Comparison of ENCODE assay signal across 1 cellular context in genomic region chr6:16276991-16277981, GRCh38.
TF ChIP-seq lines count a peak whose summit lies in the region.

No MANE protein-coding gene starts in this region.

TF ChIP-seq in K562, 482 proteins besides CTCF, POLR2A, EP300 and RAD21 (continued from another document and continues in another):
- TF ChIP-seq PCBP1 (IDR thresholded peaks at IDR 0.05; ENCODE audit: low read depth, low read length, poor library complexity, severe bottlenecking) (no peak), BCL6 (CRISPR knock-in tag; IDR thresholded peaks at IDR 0.05) (no peak), MITF (IDR thresholded peaks at IDR 0.05) (no peak), THRB (CRISPR knock-in tag; conservative IDR thresholded peaks at IDR 0.05) (no peak), ZNF398 (CRISPR knock-in tag; IDR thresholded peaks at IDR 0.05) (no peak), ARNT (IDR thresholded peaks at IDR 0.05) (no peak), CTBP1 (IDR thresholded peaks at IDR 0.05; ENCODE audit: borderline replicate concordance) (peak; percentile 92), CREB3 (tag; conservative IDR thresholded peaks at IDR 0.05; ENCODE audit: low read depth) (no peak), RNF2 (IDR thresholded peaks at IDR 0.05) (no peak), ZNF830 (CRISPR knock-in tag; IDR thresholded peaks at IDR 0.05) (no peak), ILK (tag; IDR thresholded peaks at IDR 0.05; ENCODE audit: borderline replicate concordance, low read depth) (no peak), ZNF586 (CRISPR knock-in tag; conservative IDR thresholded peaks at IDR 0.05) (no peak), ZNF785 (CRISPR knock-in tag; IDR thresholded peaks at IDR 0.05) (no peak), ZNF740 (CRISPR knock-in tag; IDR thresholded peaks at IDR 0.05) (no peak), ZNF740 (tag; IDR thresholded peaks at IDR 0.05) (0 out of 4 replicates have a peak, but pooled peaks of 1 of the 2 experiments have one; percentile 35), ZNF217 (CRISPR knock-in tag; IDR thresholded peaks at IDR 0.05) (no peak), CCAR2 (IDR thresholded peaks at IDR 0.05; ENCODE audit: low read depth, low read length) (no peak), POLR3G (IDR thresholded peaks at IDR 0.05; ENCODE audit: extremely low read depth, insufficient read length, insufficient replicate concordance) (no peak), ZNF395 (CRISPR knock-in tag; IDR thresholded peaks at IDR 0.05) (no peak), CHD4 (IDR thresholded peaks at IDR 0.05; ENCODE audit: insufficient read depth, insufficient replicate concordance, low read depth, low read length, poor library complexity, severe bottlenecking) (no peak), NFE2L1 (tag; IDR thresholded peaks at IDR 0.05; ENCODE audit: borderline replicate concordance, low read depth) (no peak), THRAP3 (IDR thresholded peaks at IDR 0.05; ENCODE audit: borderline replicate concordance) (no peak), CHCHD3 (CRISPR knock-in tag; IDR thresholded peaks at IDR 0.05) (no peak), FIP1L1 (IDR thresholded peaks at IDR 0.05; ENCODE audit: low read depth, low read length, poor library complexity, severe bottlenecking) (no peak), SRSF7 (optimal IDR thresholded peaks at IDR 0.05; ENCODE audit: low read depth, low read length) (no peak), STAT6 (CRISPR knock-in tag; IDR thresholded peaks at IDR 0.05) (no peak), ZNF561 (CRISPR knock-in tag; conservative IDR thresholded peaks at IDR 0.05) (no peak), CBFA2T3 (IDR thresholded peaks at IDR 0.05) (peak; percentile 39; the same call in 1 of the 2 replicates), ZNF717 (CRISPR knock-in tag; IDR thresholded peaks at IDR 0.05) (no peak), PRPF4 (IDR thresholded peaks at IDR 0.05; ENCODE audit: insufficient read depth, low read depth, low read length, poor library complexity, severe bottlenecking) (no peak), SETDB1 (IDR thresholded peaks at IDR 0.05; ENCODE audit: low read length) (no peak), GTF2B (IDR thresholded peaks at IDR 0.05; ENCODE audit: extremely low read depth, insufficient read length) (no peak), ZBTB34 (CRISPR knock-in tag; IDR thresholded peaks at IDR 0.05) (no peak), AFF4 (CRISPR knock-in tag; IDR thresholded peaks at IDR 0.05) (0 out of 2 replicates have a peak, but pooled peaks have one; percentile 39), IRF9 (tag; IDR thresholded peaks at IDR 0.05) (no peak)
